Comparison of ENCODE assay signal across 8 cellular contexts in the genomic region with DNA sequence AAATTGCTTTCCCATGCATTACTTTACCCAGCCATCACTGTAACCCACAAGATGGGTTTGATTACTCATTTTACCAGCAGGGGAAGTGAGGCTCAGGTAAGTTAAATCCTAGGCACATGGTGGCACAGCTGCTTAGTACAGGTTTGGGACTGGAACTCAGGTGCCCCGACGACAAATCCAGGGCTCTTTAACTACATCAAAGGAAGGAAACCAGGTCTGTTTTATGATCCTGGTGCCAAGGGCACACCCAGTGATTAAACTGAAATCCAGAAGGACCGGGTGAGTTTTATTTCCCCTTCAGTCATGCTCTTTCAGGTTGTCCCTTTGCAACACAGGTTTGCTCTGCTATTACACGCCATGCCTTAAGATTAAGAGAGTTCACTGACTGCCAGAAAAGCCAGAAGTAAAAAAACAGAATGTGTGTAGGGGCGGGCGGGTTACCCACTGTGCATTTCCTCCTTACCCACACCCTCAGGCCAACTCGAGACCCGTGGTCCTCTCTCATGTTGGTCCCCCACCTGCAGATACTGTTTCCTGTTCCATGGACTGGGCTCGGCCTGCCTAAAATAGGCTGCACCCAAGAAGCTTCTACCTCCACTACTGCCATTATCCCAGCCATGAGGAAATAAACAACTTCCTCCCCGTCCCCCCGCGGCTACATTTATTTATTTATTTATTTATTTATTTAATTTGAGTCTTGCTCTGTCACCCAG. TPM values are rescaled to one million over a fixed set of nuclear protein-coding genes. Genes with fewer than 3 reads are reported as not detected.
DNase-seq lines count a peak whose midpoint lies in the region; ATAC-seq and TF ChIP-seq lines count a peak whose summit lies in the region.

No MANE protein-coding gene starts in this region.

- peaks cover 7% of the 10 kb centered on the region for H3K36me3 Mint-ChIP-seq in activated CD8-positive, alpha-beta T cell treated with anti-CD3 and anti-CD28 coated beads for 36 hours (ENCODE audit: low read depth)
- peaks cover 4% of the 10 kb centered on the region for H3K36me3 Mint-ChIP-seq in stimulated activated naive CD8-positive, alpha-beta T cell treated with anti-CD3 and anti-CD28 coated beads, Interleukin-15, Interleukin-2, amounts not matched to agents 100 ng/mL and 50 ng/mL, for 24 hours (ENCODE audit: low read depth)

- peaks cover 40% of the 10 kb centered on the region for H3K27me3 ChIP-seq in iPS-20b (ENCODE audit: insufficient read depth, low read length)

- POLR2A ChIA-PET in activated CD8-positive, alpha-beta T cell treated with anti-CD3 and anti-CD28 coated beads for 36 hours (lab: Charles Lee): interaction anchor here (1.3 to 4.1 kb wide), 5 partner anchors 11 to 246 kb away, joined by 3 to 48 read pairs (median 6); partner anchors contain the start of gene KDM7A

- CTCF ChIA-PET in activated CD8-positive, alpha-beta T cell treated with anti-CD3 and anti-CD28 coated beads for 36 hours (lab: Charles Lee): interaction anchor here (1.2 to 2.8 kb wide), 2 partner anchors 21 to 55 kb away, joined by 3 to 10 read pairs; partner anchors contain the start of gene KDM7A

- intact Hi-C loops in activated CD8-positive, alpha-beta T cell treated with anti-CD3 and anti-CD28 coated beads for 36 hours (cut with micrococcal nuclease): loop anchor here (2.0 kb wide), 1 partner anchor 57 kb away; no protein-coding TSS in a partner anchor

- peak overlapping the region; percentile 82 for H3K4me3 ChIP-seq in iPS-20b (ENCODE audit: low read length)

- no peaks in the 10 kb centered on the region for H3K9me3 Mint-ChIP-seq in activated CD8-positive, alpha-beta T cell treated with anti-CD3 and anti-CD28 coated beads for 36 hours
- H3K9me3 Mint-ChIP-seq in stimulated activated naive CD8-positive, alpha-beta T cell treated with anti-CD3 and anti-CD28 coated beads, Interleukin-15, Interleukin-2, amounts not matched to agents 100 ng/mL and 50 ng/mL, for 24 hours: no peaks in the 10 kb centered on the region

- peak overlapping the region; percentile 98 for H3K27ac Mint-ChIP-seq in activated CD8-positive, alpha-beta T cell treated with anti-CD3 and anti-CD28 coated beads for 36 hours
- peak overlapping the region; percentile 94 for H3K27ac Mint-ChIP-seq in stimulated activated naive CD8-positive, alpha-beta T cell treated with anti-CD3 and anti-CD28 coated beads, Interleukin-15, Interleukin-2, amounts not matched to agents 100 ng/mL and 50 ng/mL, for 24 hours

- H3K4me1 ChIP-seq in iPS-20b (ENCODE audit: insufficient read depth, low read length): peaks cover 8% of the 10 kb centered on the region; the same call in 1 of the 2 replicates

- DNase-seq in DMS79 treated with DMSO at 0.1 percent for 48 hours (lab: John Stamatoyannopoulos, UW): peak; percentile 57
- DNase-seq in DMS79 (lab: John Stamatoyannopoulos, UW): no peak
- DNase-seq in activated CD8-positive, alpha-beta T cell treated with anti-CD3 and anti-CD28 coated beads for 36 hours: peak; percentile 46
- no peak for DNase-seq in AML-193 (lab: John Stamatoyannopoulos, UW)
- no peak for DNase-seq in C1 segment of cervical spinal cord (lab: John Stamatoyannopoulos, UW)

- no peaks in the 10 kb centered on the region for H3K27me3 Mint-ChIP-seq in activated CD8-positive, alpha-beta T cell treated with anti-CD3 and anti-CD28 coated beads for 36 hours
- H3K27me3 Mint-ChIP-seq in stimulated activated naive CD8-positive, alpha-beta T cell treated with anti-CD3 and anti-CD28 coated beads, Interleukin-15, Interleukin-2, amounts not matched to agents 100 ng/mL and 50 ng/mL, for 24 hours: no peaks in the 10 kb centered on the region

- no peak overlapping the region for H3K27ac ChIP-seq in iPS-20b (ENCODE audit: low read length)

- no peak for TF ChIP-seq CTCF in activated CD8-positive, alpha-beta T cell treated with anti-CD3 and anti-CD28 coated beads for 36 hours (IDR thresholded peaks at IDR 0.05)

- peak overlapping the region; percentile 83 for H3K4me3 Mint-ChIP-seq in activated CD8-positive, alpha-beta T cell treated with anti-CD3 and anti-CD28 coated beads for 36 hours
- peak overlapping the region; percentile 83 for H3K4me3 Mint-ChIP-seq in stimulated activated naive CD8-positive, alpha-beta T cell treated with anti-CD3 and anti-CD28 coated beads, Interleukin-15, Interleukin-2, amounts not matched to agents 100 ng/mL and 50 ng/mL, for 24 hours

- no peaks in the 10 kb centered on the region for H3K9me3 ChIP-seq in iPS-20b (ENCODE audit: insufficient read depth, low read depth, low read length)

- no peaks in the 10 kb centered on the region for H3K36me3 ChIP-seq in iPS-20b (ENCODE audit: insufficient read depth, low read depth, low read length)

- H3K4me1 Mint-ChIP-seq in activated CD8-positive, alpha-beta T cell treated with anti-CD3 and anti-CD28 coated beads for 36 hours (ENCODE audit: low read depth): peaks cover 24% of the 10 kb centered on the region
- peaks cover 41% of the 10 kb centered on the region for H3K4me1 Mint-ChIP-seq in stimulated activated naive CD8-positive, alpha-beta T cell treated with anti-CD3 and anti-CD28 coated beads, Interleukin-15, Interleukin-2, amounts not matched to agents 100 ng/mL and 50 ng/mL, for 24 hours (ENCODE audit: low read depth)

- ATAC-seq in activated CD8-positive, alpha-beta T cell treated with anti-CD3 and anti-CD28 coated beads for 36 hours: peak; percentile 4
- ATAC-seq in HG03025 (IDR thresholded peaks at IDR 0.05; ENCODE audit: low FRiP score, unreplicated experiment): no peak

- H3K9ac ChIP-seq in iPS-20b (ENCODE audit: low read depth, low read length): peak overlapping the region; percentile 38; the same call in 1 of the 2 replicates

RNA-seq across cellular contexts. Expression of gene KDM7A, which starts 55.2 kb away (rescaled TPM):
- 10 to 100 TPM; 21.1 to 22.9 TPM for total RNA-seq in activated CD8-positive, alpha-beta T cell treated with anti-CD3 and anti-CD28 coated beads for 36 hours

Comparison
In these comparisons a context has a peak if more than half of its experiments do, and no peak if none do; other contexts are left out.
1. DNase-seq: peak in DMS79 treated with DMSO at 0.1 percent for 48 hours (single experiment) and activated CD8-positive, alpha-beta T cell treated with anti-CD3 and anti-CD28 coated beads for 36 hours (single experiment); none in DMS79 (single experiment), AML-193 (0 of 2) and C1 segment of cervical spinal cord (0 of 14).